26 cellular contexts compared by ENCODE assay signal in genomic region chr6:155219299-155219698, GRCh38. TPM values are rescaled to one million over a fixed set of nuclear protein-coding genes. Genes with fewer than 3 reads are reported as not detected.
"Had no signal": no experiment of that assay in that cellular context is flagged by ENCODE, and none has a peak within 500 bp of the region (broad histone marks: within the 10 kb centered on the region; RNA-seq: fewer than 3 reads in every experiment).

No MANE protein-coding gene starts in this region.

- H3K4me3 Mint-ChIP-seq: activated T-cell treated with anti-CD3 and anti-CD28 coated beads, Interleukin-2, amount 50 U/mL, for 72 hours; dendritic cell treated with granulocyte-macrophage colony-stimulating factor and Interleukin-4, amounts not matched to agents 40 ng/mL and 50 ng/mL, for 4 days; naive thymus-derived CD4-positive, alpha-beta T cell had no signal

- H3K27ac ChIP-seq: adrenal gland, left lung, parathyroid adenoma, vagina, WERI-Rb-1 had no signal

- H3K4me1 ChIP-seq: adrenal gland, parathyroid adenoma had no signal

- H3K27ac Mint-ChIP-seq: activated naive CD4-positive, alpha-beta T cell treated with anti-CD3 and anti-CD28 coated beads, Interleukin-2, amount 50 U/mL, for 72 hours; activated T-cell treated with anti-CD3 and anti-CD28 coated beads, Interleukin-2, amount 50 U/mL, for 72 hours; dendritic cell treated with granulocyte-macrophage colony-stimulating factor and Interleukin-4, amounts not matched to agents 40 ng/mL and 50 ng/mL, for 4 days; naive thymus-derived CD4-positive, alpha-beta T cell had no signal

- H3K9me3 Mint-ChIP-seq: activated naive CD4-positive, alpha-beta T cell treated with anti-CD3 and anti-CD28 coated beads, Interleukin-2, amount 50 U/mL, for 72 hours; activated T-cell treated with anti-CD3 and anti-CD28 coated beads, Interleukin-2, amount 50 U/mL, for 72 hours; dendritic cell treated with granulocyte-macrophage colony-stimulating factor and Interleukin-4, amounts not matched to agents 40 ng/mL and 50 ng/mL, for 4 days had no signal

- DNase-seq: activated CD4-positive, alpha-beta T cell treated with anti-CD3 and anti-CD28 coated beads for 1 hour; activated CD4-positive, alpha-beta T cell treated with anti-CD3 and anti-CD28 coated beads, Interleukin-2, amount 50 U/mL, for 4 hours; activated gamma-delta T cell treated with Interleukin-2 at 50 U/mL for 16 hours; activated T-cell treated with anti-CD3 and anti-CD28 coated beads, Interleukin-2, amount 50 U/mL, for 72 hours; adrenal gland; effector memory CD4-positive, alpha-beta T cell; esophagus squamous epithelium; heart right ventricle; left lung; mesenchymal stem cell; naive thymus-derived CD4-positive, alpha-beta T cell; sigmoid colon; spleen; stimulated activated naive CD4-positive, alpha-beta T cell; SW 1271; trophoblast cell; WERI-Rb-1 had no signal

- H2AFZ ChIP-seq: parathyroid adenoma had no signal

- H3K36me3 ChIP-seq: adrenal gland, esophagus squamous epithelium, heart right ventricle, left lung, neutrophil, sigmoid colon, spleen, vagina had no signal

- H3K4me3 ChIP-seq: adrenal gland, esophagus squamous epithelium, heart right ventricle, left lung, sigmoid colon, spleen, vagina had no signal

- H3K27me3 ChIP-seq: adrenal gland, esophagus squamous epithelium, heart right ventricle, left lung, neutrophil, sigmoid colon, spleen, vagina had no signal

- H3K9me3 ChIP-seq: adrenal gland, esophagus squamous epithelium, heart right ventricle, left lung, neutrophil, sigmoid colon, spleen, vagina had no signal

- FAIRE-seq: endothelial cell of umbilical vein had no signal

- H3K79me2 ChIP-seq: parathyroid adenoma had no signal

- H3K9ac ChIP-seq: parathyroid adenoma had no signal

- ATAC-seq: activated naive CD4-positive, alpha-beta T cell treated with anti-CD3 and anti-CD28 coated beads, Interleukin-2, amount 50 U/mL, for 72 hours; activated T-cell treated with anti-CD3 and anti-CD28 coated beads, Interleukin-2, amount 50 U/mL, for 72 hours; left lung; naive thymus-derived CD4-positive, alpha-beta T cell had no signal

RNA-seq across cellular contexts. Expression of gene CLDN20, which starts 44.5 kb away (rescaled TPM):
- total RNA-seq: activated CD8-positive, alpha-beta memory T cell treated with anti-CD3 and anti-CD28 coated beads for 36 hours; activated naive CD4-positive, alpha-beta T cell treated with anti-CD3 and anti-CD28 coated beads, Interleukin-2, amount 50 U/mL, for 72 hours; activated T-cell treated with anti-CD3 and anti-CD28 coated beads, Interleukin-2, amount 50 U/mL, for 72 hours; adrenal gland; endothelial cell of umbilical vein; heart right ventricle; kidney epithelial cell; left lung; naive thymus-derived CD4-positive, alpha-beta T cell; sigmoid colon; spleen; subcutaneous adipose tissue; vagina had no signal
- polyA plus RNA-seq: adrenal gland; endothelial cell of umbilical vein; heart right ventricle; naive thymus-derived CD4-positive, alpha-beta T cell; sigmoid colon; spleen had no signal
